In the genomic region with DNA sequence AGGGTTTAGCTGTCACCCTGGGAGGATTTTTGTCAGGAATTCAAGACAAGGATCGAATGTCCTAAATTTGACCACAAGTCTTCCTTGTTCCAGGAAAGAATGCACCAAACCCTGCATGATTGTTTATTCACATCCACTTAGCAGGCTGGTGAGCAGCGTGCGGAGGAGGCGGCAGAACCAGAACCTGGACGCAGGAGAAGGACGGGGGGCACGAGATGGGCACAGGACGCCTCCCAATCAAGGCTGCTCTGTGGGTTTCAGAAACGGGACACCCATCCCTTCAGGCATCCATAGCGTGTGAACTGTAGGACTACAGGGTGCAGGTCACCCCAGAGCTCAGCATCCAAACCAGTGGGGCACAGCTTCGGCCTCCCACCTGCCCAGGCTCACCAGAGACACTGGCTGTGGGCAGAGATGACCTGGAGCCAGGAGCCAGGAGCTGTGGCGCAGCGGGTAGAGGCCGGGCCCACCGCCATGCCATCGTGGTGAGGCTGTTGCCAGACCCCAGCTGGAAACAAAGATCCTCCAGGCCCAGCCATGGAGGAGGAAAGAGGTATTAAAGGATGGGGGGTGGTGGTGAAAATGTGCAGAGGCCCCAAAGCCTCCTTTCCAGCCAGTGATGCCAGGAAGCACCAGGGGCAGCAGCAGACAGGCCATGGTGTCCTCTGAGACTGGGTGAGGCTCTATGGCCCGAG, we compare ENCODE assay signal across 22 cellular contexts. TPM values are rescaled to one million over a fixed set of nuclear protein-coding genes. Genes with fewer than 3 reads are reported as not detected.
DNase-seq lines count a peak whose midpoint lies in the region; ATAC-seq and TF ChIP-seq lines count a peak whose summit lies in the region.
"Had no signal": no experiment of that assay in that cellular context is flagged by ENCODE, and none has a peak within 500 bp of the region (broad histone marks: within the 10 kb centered on the region; RNA-seq: fewer than 3 reads in every experiment).

No MANE protein-coding gene starts in this region.

- peaks cover 7% of the 10 kb centered on the region for H3K4me1 ChIP-seq in ACC112 (ENCODE audit: control insufficient read depth, insufficient read depth, low read length, unreplicated experiment)
- no peaks in the 10 kb centered on the region for H3K4me1 ChIP-seq in NT2/D1 (ENCODE audit: insufficient read depth, insufficient read length)
- H3K4me1 ChIP-seq in hepatocyte (ENCODE audit: insufficient read depth), result peaks cover 3% of the 10 kb centered on the region
- no peaks in the 10 kb centered on the region for H3K4me1 ChIP-seq in sigmoid colon
- H3K4me1 ChIP-seq in PC-3 (ENCODE audit: insufficient read depth, low read length), result no peaks in the 10 kb centered on the region
- H3K4me1 ChIP-seq: A549, left ventricle myocardium inferior, neural progenitor cell had no signal

- H3K9me2 ChIP-seq in hepatocyte (replicated peaks; ENCODE audit: insufficient read depth) (no peaks in the 10 kb centered on the region), PC-3 (replicated peaks; ENCODE audit: low read length) (no peaks in the 10 kb centered on the region)

- no peak for ATAC-seq in HG02642 (IDR thresholded peaks at IDR 0.05; ENCODE audit: poor library complexity, unreplicated experiment)
- ATAC-seq in PC-3, result no peak
- ATAC-seq: A549; GM23338; stimulated activated naive CD8-positive, alpha-beta T cell treated with anti-CD3 and anti-CD28 coated beads, Interleukin-15, amount 100 ng/mL, for 72 hours had no signal

- H3K4me2 ChIP-seq in hepatocyte, result no peak overlapping the region
- H3K4me2 ChIP-seq in PC-3 (ENCODE audit: low read length), result no peak overlapping the region
- H3K4me2 ChIP-seq: A549, BLaER1, GM23338, neural progenitor cell had no signal

- DNase-seq in NT2/D1 (ENCODE audit: low read depth, low spot score) (no peak), hepatocyte (ENCODE audit: low spot score) (no peak), sigmoid colon (peak; percentile 45), AML-193 (lab: John Stamatoyannopoulos, UW) (no peak), dorsolateral prefrontal cortex (no peak), PC-3 (no peak)
- DNase-seq: activated CD4-positive, alpha-beta memory T cell treated with anti-CD3 and anti-CD28 coated beads for 36 hours; activated CD4-positive, CD25-positive, alpha-beta regulatory T cell; activated naive CD4-positive, alpha-beta T cell; activated T-cell treated with anti-CD3 and anti-CD28 coated beads, Interleukin-2, amount 50 U/mL, for 24 hours; left ventricle myocardium inferior; NCI-H1436 treated with DMSO at 0.1 percent for 48 hours; NCI-H524; stimulated activated naive CD8-positive, alpha-beta T cell treated with anti-CD3 and anti-CD28 coated beads, Interleukin-15, amount 100 ng/mL, for 72 hours had no signal

- 0 out of 2 replicates have a peak overlapping the region, but pooled peaks have one; percentile 49 for H3K27ac ChIP-seq in ACC112 (ENCODE audit: low read depth, low read length)
- peak overlapping the region; percentile 37 for H3K27ac ChIP-seq in hepatocyte
- H3K27ac ChIP-seq in sigmoid colon, result no peak overlapping the region
- H3K27ac ChIP-seq in dorsolateral prefrontal cortex, result no peak overlapping the region
- no peak overlapping the region for H3K27ac ChIP-seq in PC-3 (ENCODE audit: low read length)
- H3K27ac ChIP-seq: A549, BLaER1, left ventricle myocardium inferior, neural progenitor cell had no signal

- no TSS peak for BruUV-seq in PC-3 (replicated peaks; lab: Mats Ljungman, UMichigan)

- TF ChIP-seq CTCF in hepatocyte (IDR thresholded peaks at IDR 0.05; ENCODE audit: poor library complexity) (no peak), sigmoid colon (IDR thresholded peaks at IDR 0.05) (no peak), dorsolateral prefrontal cortex (IDR thresholded peaks at IDR 0.05 in 54 of 56, conservative IDR thresholded peaks at IDR 0.05 in 2 of 56; ENCODE audit: low read depth in 1 of 56, partially characterized antibody in 56 of 56) (no peak), PC-3 (conservative IDR thresholded peaks at IDR 0.05; ENCODE audit: low read depth, low read length) (no peak)

- TF ChIP-seq EP300 in sigmoid colon (IDR thresholded peaks at IDR 0.05), result no peak

- CTCF ChIA-PET in PC-3 (lab: Charles Lee), result no interaction called here

- H3K79me2 ChIP-seq in ACC112 (ENCODE audit: control insufficient read depth, insufficient read depth, low read length, unreplicated experiment), result no peaks in the 10 kb centered on the region
- no peaks in the 10 kb centered on the region for H3K79me2 ChIP-seq in hepatocyte
- no peaks in the 10 kb centered on the region for H3K79me2 ChIP-seq in PC-3 (ENCODE audit: low read length)

- H3K4me3 ChIP-seq in ACC112 (ENCODE audit: low read depth, low read length) (no peak overlapping the region), NT2/D1 (ENCODE audit: insufficient read length, low read depth) (no peak overlapping the region), hepatocyte (no peak overlapping the region), sigmoid colon (no peak overlapping the region), dorsolateral prefrontal cortex (no peak overlapping the region), PC-3 (ENCODE audit: low read length) (no peak overlapping the region)
- H3K4me3 ChIP-seq: A549, BLaER1, breast epithelium, GM23338, left ventricle myocardium inferior, neural progenitor cell had no signal

- H4K20me1 ChIP-seq in hepatocyte (ENCODE audit: insufficient read depth, poor library complexity, severe bottlenecking), result no peaks in the 10 kb centered on the region
- H4K20me1 ChIP-seq in PC-3 (ENCODE audit: low read length), result no peaks in the 10 kb centered on the region
- H4K20me1 ChIP-seq: BLaER1 had no signal

- no peaks in the 10 kb centered on the region for H3K9me3 ChIP-seq in NT2/D1 (ENCODE audit: insufficient read depth, low read length)
- no peaks in the 10 kb centered on the region for H3K9me3 ChIP-seq in hepatocyte (ENCODE audit: low read depth)
- no peaks in the 10 kb centered on the region for H3K9me3 ChIP-seq in sigmoid colon
- H3K9me3 ChIP-seq in PC-3 (ENCODE audit: low read length), result no peaks in the 10 kb centered on the region
- H3K9me3 ChIP-seq: A549, BLaER1, breast epithelium, left ventricle myocardium inferior had no signal

- H3F3A ChIP-seq in PC-3 (ENCODE audit: low read length, unreplicated experiment), result no peaks in the 10 kb centered on the region

- H2AFZ ChIP-seq in ACC112 (ENCODE audit: low read length, unreplicated experiment) (no peak overlapping the region), hepatocyte (no peak overlapping the region), PC-3 (ENCODE audit: low read length) (no peak overlapping the region)
- H2AFZ ChIP-seq: GM23338, neural progenitor cell had no signal

- H3K9ac ChIP-seq in NT2/D1 (ENCODE audit: insufficient read length, low read depth) (peak overlapping the region; percentile 21), PC-3 (ENCODE audit: low read length) (no peak overlapping the region)
- H3K9ac ChIP-seq: BLaER1, neural progenitor cell had no signal

- POLR2A ChIA-PET in PC-3 (lab: Charles Lee; ENCODE audit: unreplicated experiment), result no interaction called here

- intact Hi-C loops in sigmoid colon (cut with DNase I), result no loop called here
- intact Hi-C loops in dorsolateral prefrontal cortex (cut with DNase I), result loop anchor here in 1 of 2 donors (10.0 kb wide), 1 partner anchor 107 kb away; no protein-coding TSS in a partner anchor
- intact Hi-C loops in PC-3 (cut with micrococcal nuclease), result no loop called here

- no peak for TF ChIP-seq POLR2A in sigmoid colon (IDR thresholded peaks at IDR 0.05)

- no peaks in the 10 kb centered on the region for H3K36me3 ChIP-seq in ACC112 (ENCODE audit: insufficient read depth, low read length)
- H3K36me3 ChIP-seq in NT2/D1 (ENCODE audit: insufficient read depth, insufficient read length, low read length), result no peaks in the 10 kb centered on the region
- no peaks in the 10 kb centered on the region for H3K36me3 ChIP-seq in hepatocyte (replicated peaks; ENCODE audit: insufficient read depth, low read depth)
- H3K36me3 ChIP-seq in sigmoid colon, result no peaks in the 10 kb centered on the region
- no peaks in the 10 kb centered on the region for H3K36me3 ChIP-seq in PC-3 (ENCODE audit: low read depth, low read length)
- H3K36me3 ChIP-seq: BLaER1, breast epithelium, left ventricle myocardium inferior, neural progenitor cell had no signal

- WGBS in hepatocyte (ENCODE audit: low lambda C conversion rate, missing lambda C conversion rate), result 82% methylated on average over 17 of the region's 17 CpGs
- WGBS in sigmoid colon, 2 donors, result 78 to 88% methylated on average over 17 of the region's 17 CpGs

- H3K27me3 ChIP-seq in ACC112 (ENCODE audit: insufficient read depth, low read length), result no peaks in the 10 kb centered on the region
- no peaks in the 10 kb centered on the region for H3K27me3 ChIP-seq in NT2/D1 (ENCODE audit: insufficient read depth, insufficient read length)
- no peaks in the 10 kb centered on the region for H3K27me3 ChIP-seq in hepatocyte
- no peaks in the 10 kb centered on the region for H3K27me3 ChIP-seq in sigmoid colon
- no peaks in the 10 kb centered on the region for H3K27me3 ChIP-seq in dorsolateral prefrontal cortex
- peaks cover 32% of the 10 kb centered on the region for H3K27me3 ChIP-seq in PC-3 (ENCODE audit: low read length)
- H3K27me3 ChIP-seq: BLaER1, breast epithelium, neural progenitor cell had no signal

RNA-seq across cellular contexts. Expression of gene ADAMTS2, which starts 32.3 kb away (rescaled TPM):
- total RNA-seq in hepatocyte (45.7 and 55.4 TPM in 2 replicates), sigmoid colon (10 to 100 TPM in 3 of 4 donors, 1 to 10 TPM in 1; 9.2 to 33.2 (median 14.6) TPM), dorsolateral prefrontal cortex (10 to 100 TPM in 51 of 120 experiments, 1 to 10 TPM in 69; 2.8 to 27.6 (median 9.1) TPM), PC-3 (2014; rRNA removed) (not detected in 2 replicates)
- polyA plus RNA-seq in hepatocyte (68.0 and 78.8 TPM in 2 replicates), sigmoid colon (1 to 10 TPM in 2 of 3 donors, under 1 TPM in 1; 0.69 to 5.9 (median 1.2) TPM)
- total RNA-seq: activated CD4-positive, alpha-beta memory T cell treated with anti-CD3 and anti-CD28 coated beads for 36 hours; endothelial cell of umbilical vein had no signal
- polyA plus RNA-seq: A549, endothelial cell of umbilical vein had no signal

Comparison
In these comparisons a context has a peak if more than half of its experiments do, and no peak if none do; other contexts are left out.
1. H3K27ac ChIP-seq: peak in ACC112 (single experiment) and hepatocyte (single experiment); none in sigmoid colon (0 of 4), dorsolateral prefrontal cortex (0 of 59) and PC-3 (single experiment).